Comparison of ENCODE assay signal across 15 cellular contexts in genomic region chr1:200640373-200641174, GRCh38. TPM values are rescaled to one million over a fixed set of nuclear protein-coding genes. Genes with fewer than 3 reads are reported as not detected.
DNase-seq lines count a peak whose midpoint lies in the region; ATAC-seq and TF ChIP-seq lines count a peak whose summit lies in the region.
"Had no signal": no experiment of that assay in that cellular context is flagged by ENCODE, and none has a peak within 500 bp of the region (broad histone marks: within the 10 kb centered on the region; RNA-seq: fewer than 3 reads in every experiment).

No MANE protein-coding gene starts in this region.

- 90% methylated on average over 7 of the region's 7 CpGs for WGBS in SK-N-SH (ENCODE audit: low lambda C conversion rate)

- peaks cover 36% of the 10 kb centered on the region for H3K36me3 Mint-ChIP-seq in MCF 10A (ENCODE audit: insufficient read depth, unreplicated experiment)
- H3K36me3 Mint-ChIP-seq in stimulated activated memory B cell treated with anti-CD40 and anti-IgM and Interleukin-4, amounts not matched to agents 10 μg/mL and 1 μg/mL and 100 μg/mL, for 72 hours = peaks cover 13% of the 10 kb centered on the region

- no peaks in the 10 kb centered on the region for H3K9me3 ChIP-seq in breast epithelium
- no peaks in the 10 kb centered on the region for H3K9me3 ChIP-seq in SK-N-SH
- H3K9me3 ChIP-seq: thoracic aorta had no signal

- TF ChIP-seq RAD21 in SK-N-SH (IDR thresholded peaks at IDR 0.05; ENCODE audit: low read length) = no peak

- no peaks in the 10 kb centered on the region for H4K20me1 ChIP-seq in SK-N-SH (ENCODE audit: insufficient read depth)

- peak overlapping the region; percentile 33; the same call in 1 of the 2 replicates for H3K4me2 ChIP-seq in SK-N-SH
- H3K4me2 ChIP-seq: KMS-11 had no signal

- H3K4me3 ChIP-seq in breast epithelium = no peak overlapping the region
- no peak overlapping the region for H3K4me3 ChIP-seq in SK-N-SH (ENCODE audit: low read depth in 2 of 2, low read length in 1 of 2)
- H3K4me3 ChIP-seq in fibroblast of mammary gland (ENCODE audit: control insufficient read depth, low read depth, low read length) = no peak overlapping the region

- H3K27me3 ChIP-seq in breast epithelium (no peaks in the 10 kb centered on the region), SK-N-SH (ENCODE audit: insufficient read depth) (no peaks in the 10 kb centered on the region)

- TF ChIP-seq POLR2A in breast epithelium (IDR thresholded peaks at IDR 0.05) = no peak

- no peaks in the 10 kb centered on the region for H3K9me2 ChIP-seq in SK-N-SH

- peak overlapping the region; percentile 84; the same call in 1 of the 2 replicates for H2AFZ ChIP-seq in SK-N-SH (ENCODE audit: low read depth)

- TF ChIP-seq EP300 in SK-N-SH (IDR thresholded peaks at IDR 0.05; ENCODE audit: borderline replicate concordance in 1 of 2, low read depth in 1 of 2, low read length in 1 of 2) = no peak

- H3K27ac ChIP-seq in breast epithelium (no peak overlapping the region), SK-N-SH (ENCODE audit: low read depth in 2 of 2, low read length in 1 of 2) (peak overlapping the region; percentile 58 to 84)
- H3K27ac ChIP-seq: KMS-11 had no signal

- BruUV-seq in MCF 10A (replicated peaks; lab: Mats Ljungman, UMichigan) = TSS peak; percentile 98

- no peak for ATAC-seq in stimulated activated memory B cell treated with anti-CD40 and anti-IgM and Interleukin-4, amounts not matched to agents 10 μg/mL and 1 μg/mL and 100 μg/mL, for 72 hours
- no peak for ATAC-seq in GM18519 (IDR thresholded peaks at IDR 0.05; ENCODE audit: low FRiP score, unreplicated experiment)
- ATAC-seq: WTC11 had no signal

- POLR2A ChIA-PET in MCF 10A (lab: Yijun Ruan, JAX) = interaction anchor here (0.6 to 14.2 kb wide), 29 partner anchors 11 to 659 kb away, joined by 3 to 208 read pairs (median 9); partner anchors contain the start of genes CAMSAP2, DDX59 and KIF14
- POLR2A ChIA-PET in SK-N-SH (lab: Yijun Ruan, JAX) = no interaction called here

- CTCF ChIA-PET in MCF 10A (lab: Yijun Ruan, JAX) = interaction anchor here (0.5 to 3.4 kb wide), 13 partner anchors 8 to 163 kb away, joined by 3 to 21 read pairs (median 3); no protein-coding TSS in a partner anchor
- CTCF ChIA-PET in SK-N-SH (lab: Yijun Ruan, JAX) = no interaction called here

- peak overlapping the region; percentile 40; the same call in 1 of the 2 replicates for H3K9ac ChIP-seq in SK-N-SH
- H3K9ac ChIP-seq: KMS-11 had no signal

- H3K27me3 Mint-ChIP-seq in MCF 10A (ENCODE audit: insufficient read depth, unreplicated experiment) = no peaks in the 10 kb centered on the region
- H3K27me3 Mint-ChIP-seq in stimulated activated memory B cell treated with anti-CD40 and anti-IgM and Interleukin-4, amounts not matched to agents 10 μg/mL and 1 μg/mL and 100 μg/mL, for 72 hours = no peaks in the 10 kb centered on the region

- H3K4me1 Mint-ChIP-seq in MCF 10A (ENCODE audit: insufficient read depth, unreplicated experiment) = peaks cover 20% of the 10 kb centered on the region
- H3K4me1 Mint-ChIP-seq in stimulated activated memory B cell treated with anti-CD40 and anti-IgM and Interleukin-4, amounts not matched to agents 10 μg/mL and 1 μg/mL and 100 μg/mL, for 72 hours = peaks cover 9% of the 10 kb centered on the region
- H3K4me1 Mint-ChIP-seq: nephron progenitor cell had no signal

- peak overlapping the region; percentile 4 for H3K4me3 Mint-ChIP-seq in MCF 10A (ENCODE audit: unreplicated experiment)
- H3K4me3 Mint-ChIP-seq in stimulated activated memory B cell treated with anti-CD40 and anti-IgM and Interleukin-4, amounts not matched to agents 10 μg/mL and 1 μg/mL and 100 μg/mL, for 72 hours = no peak overlapping the region
- H3K4me3 Mint-ChIP-seq: nephron progenitor cell, WTC11 had no signal

- intact Hi-C loops in MCF 10A (cut with micrococcal nuclease) = loop anchor here (1.0 kb wide), 1 partner anchor 30 kb away; no protein-coding TSS in a partner anchor
- intact Hi-C loops in breast epithelium (cut with DNase I; ENCODE audit: low total_unique reads) = no loop called here

- peak overlapping the region; percentile 55 for H3K27ac Mint-ChIP-seq in MCF 10A (ENCODE audit: low read depth, unreplicated experiment)
- peak overlapping the region; percentile 0 for H3K27ac Mint-ChIP-seq in stimulated activated memory B cell treated with anti-CD40 and anti-IgM and Interleukin-4, amounts not matched to agents 10 μg/mL and 1 μg/mL and 100 μg/mL, for 72 hours

- DNase-seq in MCF 10A (ENCODE audit: unreplicated experiment) = peak; percentile 65
- no peak for DNase-seq in breast epithelium (ENCODE audit: low spot score in 2 of 2)
- no peak for DNase-seq in SK-N-SH
- DNase-seq in fibroblast of mammary gland (ENCODE audit: low read depth) = peak; percentile 19
- no peak for DNase-seq in NCI-H1694 treated with DMSO at 0.1 percent for 48 hours (lab: John Stamatoyannopoulos, UW)
- no peak for DNase-seq in RKO (ENCODE audit: low spot score)
- DNase-seq: activated CD8-positive, alpha-beta memory T cell treated with anti-CD3 and anti-CD28 coated beads, Interleukin-2, amount 50 U/mL, for 4 hours; NCI-H1930; NCI-H774; nephron progenitor cell had no signal

- H3K9me3 Mint-ChIP-seq in MCF 10A (ENCODE audit: unreplicated experiment) = no peaks in the 10 kb centered on the region
- H3K9me3 Mint-ChIP-seq in stimulated activated memory B cell treated with anti-CD40 and anti-IgM and Interleukin-4, amounts not matched to agents 10 μg/mL and 1 μg/mL and 100 μg/mL, for 72 hours = no peaks in the 10 kb centered on the region
- H3K9me3 Mint-ChIP-seq: nephron progenitor cell, WTC11 had no signal

- TF ChIP-seq CTCF in MCF 10A (IDR thresholded peaks at IDR 0.05; ENCODE audit: unreplicated experiment) = no peak
- TF ChIP-seq CTCF in breast epithelium (IDR thresholded peaks at IDR 0.05) = no peak
- TF ChIP-seq CTCF in SK-N-SH (IDR thresholded peaks at IDR 0.05) = no peak
- no peak for TF ChIP-seq CTCF in fibroblast of mammary gland (conservative IDR thresholded peaks at IDR 0.05; ENCODE audit: control insufficient read depth, insufficient read depth, low read depth, low read length)

- no peaks in the 10 kb centered on the region for H3F3A ChIP-seq in SK-N-SH (replicated peaks; ENCODE audit: insufficient read depth)

- H3K4me1 ChIP-seq in breast epithelium (no peaks in the 10 kb centered on the region), SK-N-SH (ENCODE audit: control insufficient read depth in 1 of 2, insufficient read depth in 2 of 2, low read depth in 1 of 2, low read length in 1 of 2) (peaks cover 2 to 16% of the 10 kb centered on the region in 2 experiments; a peak in 3 of 4 replicates)

- no peaks in the 10 kb centered on the region for H3K79me2 ChIP-seq in SK-N-SH (ENCODE audit: insufficient read depth)

- H3K36me3 ChIP-seq in breast epithelium (no peaks in the 10 kb centered on the region), SK-N-SH (replicated peaks in 1 of 2; ENCODE audit: control insufficient read depth in 1 of 2, insufficient read depth in 2 of 2, low read length in 1 of 2) (peaks cover 0 to 3% of the 10 kb centered on the region in 2 experiments)
- H3K36me3 ChIP-seq: thoracic aorta had no signal

TF ChIP-seq in SK-N-SH, 30 proteins besides CTCF, POLR2A, EP300 and RAD21 (continues in another document):
- TF ChIP-seq, protein P1, sequence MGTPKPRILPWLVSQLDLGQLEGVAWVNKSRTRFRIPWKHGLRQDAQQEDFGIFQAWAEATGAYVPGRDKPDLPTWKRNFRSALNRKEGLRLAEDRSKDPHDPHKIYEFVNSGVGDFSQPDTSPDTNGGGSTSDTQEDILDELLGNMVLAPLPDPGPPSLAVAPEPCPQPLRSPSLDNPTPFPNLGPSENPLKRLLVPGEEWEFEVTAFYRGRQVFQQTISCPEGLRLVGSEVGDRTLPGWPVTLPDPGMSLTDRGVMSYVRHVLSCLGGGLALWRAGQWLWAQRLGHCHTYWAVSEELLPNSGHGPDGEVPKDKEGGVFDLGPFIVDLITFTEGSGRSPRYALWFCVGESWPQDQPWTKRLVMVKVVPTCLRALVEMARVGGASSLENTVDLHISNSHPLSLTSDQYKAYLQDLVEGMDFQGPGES (IDR thresholded peaks at IDR 0.05; ENCODE audit: low read depth, low read length) = no peak
- TF ChIP-seq POLR2AphosphoS5 (IDR thresholded peaks at IDR 0.05; ENCODE audit: low read depth, low read length) (no peak), ELF1 (IDR thresholded peaks at IDR 0.05) (no peak), GABPA (IDR thresholded peaks at IDR 0.05; ENCODE audit: low read depth) (no peak), MEF2A (IDR thresholded peaks at IDR 0.05; ENCODE audit: borderline replicate concordance, low read depth) (no peak), RCOR1 (IDR thresholded peaks at IDR 0.05; ENCODE audit: low read length) (no peak), PBX3 (IDR thresholded peaks at IDR 0.05) (no peak), SIN3A (IDR thresholded peaks at IDR 0.05; ENCODE audit: borderline replicate concordance, low read depth, low read length) (no peak), NFIC (IDR thresholded peaks at IDR 0.05; ENCODE audit: borderline replicate concordance) (no peak), YY1 (IDR thresholded peaks at IDR 0.05; ENCODE audit: low read depth) (no peak)
- TF ChIP-seq, protein P2, sequence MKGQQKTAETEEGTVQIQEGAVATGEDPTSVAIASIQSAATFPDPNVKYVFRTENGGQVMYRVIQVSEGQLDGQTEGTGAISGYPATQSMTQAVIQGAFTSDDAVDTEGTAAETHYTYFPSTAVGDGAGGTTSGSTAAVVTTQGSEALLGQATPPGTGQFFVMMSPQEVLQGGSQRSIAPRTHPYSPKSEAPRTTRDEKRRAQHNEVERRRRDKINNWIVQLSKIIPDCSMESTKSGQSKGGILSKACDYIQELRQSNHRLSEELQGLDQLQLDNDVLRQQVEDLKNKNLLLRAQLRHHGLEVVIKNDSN (IDR thresholded peaks at IDR 0.05; ENCODE audit: borderline replicate concordance, low read depth) = no peak

RNA-seq across cellular contexts. Expression of gene KIF14, which starts 20.0 kb away (rescaled TPM):
- total RNA-seq in MCF 10A (2022) = 13.4 and 25.5 TPM in 2 replicates
- total RNA-seq in breast epithelium = under 1 TPM; under 0.01 to 0.64 (median 0.29) TPM
- polyA plus RNA-seq in SK-N-SH (2012; rRNA removed) = 1.2 and 1.4 TPM in 2 replicates
- 1.9 and 2.3 TPM in 2 replicates for polyA plus RNA-seq in SK-N-SH (2012; cell fraction: cytosol; rRNA removed)
- polyA plus RNA-seq in SK-N-SH (2012; cell fraction: nucleus; rRNA removed) = 0.80 and 2.0 TPM in 2 replicates

RNA-seq across cellular contexts. Expression of gene DDX59, which starts 29.1 kb away (rescaled TPM):
- 36.6 and 50.7 TPM in 2 replicates for total RNA-seq in MCF 10A (2022)
- 10 to 100 TPM; 23.6 to 30.1 (median 24.2) TPM for total RNA-seq in breast epithelium
- polyA plus RNA-seq in SK-N-SH (2012; rRNA removed) = 8.9 and 13.5 TPM in 2 replicates
- polyA plus RNA-seq in SK-N-SH (2012; cell fraction: cytosol; rRNA removed) = 15.0 and 16.1 TPM in 2 replicates
- polyA plus RNA-seq in SK-N-SH (2012; cell fraction: nucleus; rRNA removed) = 6.3 and 15.9 TPM in 2 replicates

Comparison
In these comparisons a context has a peak if more than half of its experiments do, and no peak if none do; other contexts are left out.
1. DNase-seq: peak in MCF 10A (single experiment) and fibroblast of mammary gland (single experiment); none in breast epithelium (0 of 2), SK-N-SH (single experiment), NCI-H1694 treated with DMSO at 0.1 percent for 48 hours (single experiment) and RKO (single experiment).
2. H3K27ac ChIP-seq: peak in SK-N-SH (2 of 2); none in breast epithelium (0 of 2).